Comparison of ENCODE assay signal across 17 cellular contexts in the genomic region with DNA sequence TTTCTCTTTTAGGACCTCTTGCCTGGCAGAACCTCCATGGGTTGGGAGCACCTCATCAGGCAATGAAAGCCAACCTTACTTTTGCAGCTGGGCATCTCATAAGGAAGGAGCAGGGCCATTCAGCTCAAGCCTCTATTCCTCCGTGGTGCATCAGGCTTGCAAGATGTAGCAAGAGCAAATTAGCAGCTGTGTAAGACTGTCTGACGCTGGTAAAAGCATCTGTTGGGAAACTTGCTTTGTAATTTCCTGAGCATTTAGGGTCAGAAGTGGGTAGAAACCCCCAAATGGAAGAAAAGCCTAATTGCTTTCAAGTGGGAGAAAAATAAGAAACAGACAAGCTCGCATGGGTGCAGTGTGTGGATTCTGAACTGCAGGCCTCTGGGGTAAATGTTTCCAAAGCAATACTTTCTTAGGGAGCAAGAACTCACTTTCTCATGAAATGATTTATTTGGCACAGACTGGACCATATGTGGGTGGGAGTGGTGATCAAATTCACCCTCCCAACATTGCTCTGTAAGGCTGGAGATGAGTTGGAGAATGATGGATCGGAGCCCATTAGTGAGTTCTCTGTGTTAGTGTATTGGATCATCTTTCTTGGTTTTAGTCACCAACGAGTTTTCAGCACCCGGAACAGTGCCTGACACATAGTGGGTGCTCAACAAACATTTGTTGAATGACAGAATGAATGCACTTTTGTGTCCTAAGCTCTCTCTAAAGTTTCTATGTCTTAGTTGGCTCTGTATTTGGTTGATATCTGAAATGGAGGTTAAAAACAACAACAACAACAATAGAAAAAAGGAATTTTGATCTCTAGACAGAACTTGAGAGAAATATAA.
A peak's percentile ranks its signal among the peaks of the same experiment; 100 is the strongest.
DNase-seq lines count a peak whose midpoint lies in the region; ATAC-seq and TF ChIP-seq lines count a peak whose summit lies in the region.
"Had no signal": no experiment of that assay in that cellular context is flagged by ENCODE, and none has a peak within 500 bp of the region (broad histone marks: within the 10 kb centered on the region; RNA-seq: fewer than 3 reads in every experiment).

No MANE protein-coding gene starts in this region.

- 60 to 68% methylated on average over 6 of the region's 6 CpGs for WGBS in body of pancreas, 2 donors

- H3K36me3 ChIP-seq in body of pancreas (replicated peaks in 1 of 2; ENCODE audit: insufficient read depth in 1 of 2, low read depth in 2 of 2) (no peaks in the 10 kb centered on the region), colonic mucosa (no peaks in the 10 kb centered on the region)
- H3K36me3 ChIP-seq: SJSA1 had no signal

- intact Hi-C loops in body of pancreas (cut with DNase I) (no loop called here), colonic mucosa (cut with DNase I) (no loop called here)

- H3K4me1 ChIP-seq in body of pancreas, result no peaks in the 10 kb centered on the region
- H3K4me1 ChIP-seq in colonic mucosa, result no peaks in the 10 kb centered on the region

- no peak overlapping the region for H3K9ac ChIP-seq in colonic mucosa (ENCODE audit: low read depth in 2 of 2, low read length in 2 of 2)

- TF ChIP-seq POLR2A in body of pancreas (IDR thresholded peaks at IDR 0.05), result no peak

- TF ChIP-seq CTCF in body of pancreas (IDR thresholded peaks at IDR 0.05) (no peak), colonic mucosa (IDR thresholded peaks at IDR 0.05) (no peak)

- no peaks in the 10 kb centered on the region for H3K27me3 ChIP-seq in body of pancreas
- no peaks in the 10 kb centered on the region for H3K27me3 ChIP-seq in colonic mucosa
- H3K27me3 ChIP-seq: SJSA1 had no signal

- H3K4me3 ChIP-seq in body of pancreas (no peak overlapping the region), colonic mucosa (no peak overlapping the region)
- H3K4me3 ChIP-seq: coronary artery, SJSA1 had no signal

- DNase-seq in AG08396 (ENCODE audit: low spot score), result peak; percentile 36
- peak; percentile 28 for DNase-seq in H4 (ENCODE audit: low spot score)
- peak in 1 of 4 donors; percentile 22 for DNase-seq in body of pancreas
- peak; percentile 80 for DNase-seq in myocyte (ENCODE audit: low read depth)
- DNase-seq in colonic mucosa, result no peak
- DNase-seq in NCI-H1694 (lab: John Stamatoyannopoulos, UW), result no peak
- DNase-seq in hepatic stellate cell (ENCODE audit: low spot score), result no peak
- no peak for DNase-seq in NCI-H2107 (lab: John Stamatoyannopoulos, UW)
- DNase-seq: activated naive CD8-positive, alpha-beta T cell treated with anti-CD3 and anti-CD28 coated beads for 36 hours; foreskin melanocyte; immature natural killer cell; NCI-H146; NCI-H748 treated with DMSO at 0.1 percent for 48 hours; stimulated activated CD4-positive, alpha-beta T cell treated with anti-CD3 and anti-CD28 coated beads, Interleukin-2, amount 100 ng/mL, for 48 hours had no signal

- peak; percentile 47 for ATAC-seq in body of pancreas

- H3K9me3 ChIP-seq in body of pancreas, result no peaks in the 10 kb centered on the region
- no peaks in the 10 kb centered on the region for H3K9me3 ChIP-seq in colonic mucosa
- H3K9me3 ChIP-seq: SJSA1 had no signal

- H3K27ac ChIP-seq in body of pancreas (peak overlapping the region in 1 of 4 donors; percentile 13), colonic mucosa (no peak overlapping the region)
- H3K27ac ChIP-seq: C4-2B, coronary artery, SJSA1 had no signal

Comparison
In these comparisons a context has a peak if more than half of its experiments do, and no peak if none do; other contexts are left out.
1. DNase-seq: peak in AG08396 (single experiment), H4 (single experiment) and myocyte (single experiment); none in colonic mucosa (single experiment), NCI-H1694 (single experiment), hepatic stellate cell (single experiment) and NCI-H2107 (single experiment).